ENCODE assay signal across 6 cellular contexts in genomic region chr16:23508589-23509440, GRCh38. TPM values are rescaled to one million over a fixed set of nuclear protein-coding genes. Genes with fewer than 3 reads are reported as not detected.
DNase-seq lines count a peak whose midpoint lies in the region; ATAC-seq lines count a peak whose summit lies in the region.

No MANE protein-coding gene starts in this region.

- no peak overlapping the region for H2AFZ ChIP-seq in mesenchymal stem cell (ENCODE audit: low read depth, low read length)

- peak overlapping the region; percentile 66 to 87 for H3K27ac Mint-ChIP-seq in activated naive CD4-positive, alpha-beta T cell treated with anti-CD3 and anti-CD28 coated beads, Interleukin-2, amount 50 U/mL, for 72 hours

- no peak overlapping the region for H4K91ac ChIP-seq in mesenchymal stem cell (ENCODE audit: low read length)

- no peak overlapping the region for H3K4ac ChIP-seq in mesenchymal stem cell (ENCODE audit: low read depth in 1 of 2, low read length in 2 of 2)

- no peaks in the 10 kb centered on the region for H3K9me3 ChIP-seq in mesenchymal stem cell (ENCODE audit: control insufficient read depth, low read length)

- no peak overlapping the region for H4K8ac ChIP-seq in mesenchymal stem cell (ENCODE audit: low read length)

- H3K4me1 ChIP-seq in mesenchymal stem cell (ENCODE audit: control insufficient read depth, insufficient read depth, low read depth, low read length) = peaks cover 36% of the 10 kb centered on the region

- H2BK5ac ChIP-seq in mesenchymal stem cell (ENCODE audit: low read depth, low read length, poor library complexity, severe bottlenecking) = no peak overlapping the region

- H3K36me3 Mint-ChIP-seq in activated naive CD4-positive, alpha-beta T cell treated with anti-CD3 and anti-CD28 coated beads, Interleukin-2, amount 50 U/mL, for 72 hours = peaks cover 15 to 16% of the 10 kb centered on the region in 2 donors

- H3K9me3 Mint-ChIP-seq in activated naive CD4-positive, alpha-beta T cell treated with anti-CD3 and anti-CD28 coated beads, Interleukin-2, amount 50 U/mL, for 72 hours = peaks cover 0 to 6% of the 10 kb centered on the region in 2 donors

- peak overlapping the region; percentile 6 to 86 for H3K23ac ChIP-seq in mesenchymal stem cell (ENCODE audit: low read length in 2 of 2)

- 21% methylated on average over 26 of the region's 28 CpGs for WGBS in mesenchymal stem cell

- H3K14ac ChIP-seq in mesenchymal stem cell (ENCODE audit: low read length in 2 of 2) = peak overlapping the region in 1 of 2 experiments; percentile 27

- no peaks in the 10 kb centered on the region for H3K36me3 ChIP-seq in mesenchymal stem cell (ENCODE audit: control insufficient read depth in 1 of 2, insufficient read depth in 2 of 2, low read depth in 1 of 2, low read length in 2 of 2)

- peaks cover 2% of the 10 kb centered on the region for H3K79me1 ChIP-seq in mesenchymal stem cell (replicated peaks; ENCODE audit: low read length, poor library complexity, severe bottlenecking)

- H3K18ac ChIP-seq in mesenchymal stem cell (ENCODE audit: low read depth in 1 of 2, low read length in 2 of 2) = peak overlapping the region; percentile 13 to 17

- peak overlapping the region; percentile 88 for H3K9ac ChIP-seq in mesenchymal stem cell (ENCODE audit: low read length)

- no peak overlapping the region for H2AK5ac ChIP-seq in mesenchymal stem cell (ENCODE audit: low read length, severe bottlenecking)

- H2BK15ac ChIP-seq in mesenchymal stem cell (ENCODE audit: low read depth, poor library complexity, severe bottlenecking) = no peak overlapping the region

- no peak for ATAC-seq in activated naive CD4-positive, alpha-beta T cell treated with anti-CD3 and anti-CD28 coated beads, Interleukin-2, amount 50 U/mL, for 72 hours
- no peak for ATAC-seq in HG03175 (IDR thresholded peaks at IDR 0.05; ENCODE audit: unreplicated experiment)

- H2BK12ac ChIP-seq in mesenchymal stem cell (ENCODE audit: low read length in 2 of 2) = no peak overlapping the region

- DNase-seq in HT-29 (ENCODE audit: low spot score) = peak; percentile 20
- no peak for DNase-seq in activated naive CD4-positive, alpha-beta T cell treated with anti-CD3 and anti-CD28 coated beads, Interleukin-2, amount 50 U/mL, for 72 hours (ENCODE audit: low spot score in 2 of 2)
- peak; percentile 46 for DNase-seq in mesenchymal stem cell
- no peak for DNase-seq in NCI-H1048 (lab: John Stamatoyannopoulos, UW)
- DNase-seq in NCI-H187 treated with DMSO at 0.1 percent for 48 hours (lab: John Stamatoyannopoulos, UW) = no peak

- H3K4me3 ChIP-seq in mesenchymal stem cell (ENCODE audit: insufficient read depth in 1 of 2, low read depth in 1 of 2, low read length in 2 of 2) = peak overlapping the region; percentile 64 to 86

- H2BK120ac ChIP-seq in mesenchymal stem cell (ENCODE audit: low read depth, low read length) = no peak overlapping the region

- H3K27ac ChIP-seq in mesenchymal stem cell (ENCODE audit: low read length, poor library complexity, severe bottlenecking) = no peak overlapping the region

- peak overlapping the region; percentile 77 for H3K4me2 ChIP-seq in mesenchymal stem cell (ENCODE audit: low read length, poor library complexity, severe bottlenecking)

- no peaks in the 10 kb centered on the region for H3K27me3 ChIP-seq in mesenchymal stem cell (ENCODE audit: control insufficient read depth in 1 of 2, insufficient read depth in 1 of 2, low read length in 2 of 2)

RNA-seq across cellular contexts. Expression of gene GGA2, which starts 1.5 kb away (rescaled TPM):
- total RNA-seq in HT-29 (2014; rRNA removed; shearing (Covaris generic)) = 25.9 and 45.9 TPM in 2 replicates
- 100 to 1,000 TPM in 1 of 2 donors, 10 to 100 TPM in 1; 83.4 to 120 TPM for total RNA-seq in activated naive CD4-positive, alpha-beta T cell treated with anti-CD3 and anti-CD28 coated beads, Interleukin-2, amount 50 U/mL, for 72 hours
- 22.6 TPM for polyA plus RNA-seq in mesenchymal stem cell (2013, experiment 1 of 2)
- 23.2 TPM for polyA plus RNA-seq in mesenchymal stem cell (2013, experiment 2 of 2)

RNA-seq across cellular contexts. Expression of gene EARS2, which starts 48.3 kb away (rescaled TPM):
- 64.7 and 83.3 TPM in 2 replicates for total RNA-seq in HT-29 (2014; rRNA removed; shearing (Covaris generic))
- total RNA-seq in activated naive CD4-positive, alpha-beta T cell treated with anti-CD3 and anti-CD28 coated beads, Interleukin-2, amount 50 U/mL, for 72 hours = 10 to 100 TPM; 22.9 to 30.6 TPM
- 9.8 TPM for polyA plus RNA-seq in mesenchymal stem cell (2013, experiment 1 of 2)
- 9.5 TPM for polyA plus RNA-seq in mesenchymal stem cell (2013, experiment 2 of 2)

RNA-seq across cellular contexts. Expression of gene UBFD1, which starts 48.7 kb away (rescaled TPM):
- 67.3 and 94.4 TPM in 2 replicates for total RNA-seq in HT-29 (2014; rRNA removed; shearing (Covaris generic))
- 10 to 100 TPM; 44.0 to 61.5 TPM for total RNA-seq in activated naive CD4-positive, alpha-beta T cell treated with anti-CD3 and anti-CD28 coated beads, Interleukin-2, amount 50 U/mL, for 72 hours
- polyA plus RNA-seq in mesenchymal stem cell (2013, experiment 1 of 2) = 28.8 TPM
- 30.8 TPM for polyA plus RNA-seq in mesenchymal stem cell (2013, experiment 2 of 2)

RNA-seq across cellular contexts. Expression of gene COG7, which starts 55.8 kb away (rescaled TPM):
- 17.5 and 18.3 TPM in 2 replicates for total RNA-seq in HT-29 (2014; rRNA removed; shearing (Covaris generic))
- total RNA-seq in activated naive CD4-positive, alpha-beta T cell treated with anti-CD3 and anti-CD28 coated beads, Interleukin-2, amount 50 U/mL, for 72 hours = 10 to 100 TPM; 24.4 to 30.1 TPM
- 14.8 TPM for polyA plus RNA-seq in mesenchymal stem cell (2013, experiment 1 of 2)
- polyA plus RNA-seq in mesenchymal stem cell (2013, experiment 2 of 2) = 12.9 TPM

Comparison
In these comparisons a context has a peak if more than half of its experiments do, and no peak if none do; other contexts are left out.
1. DNase-seq: peak in HT-29 (single experiment) and mesenchymal stem cell (single experiment); none in activated naive CD4-positive, alpha-beta T cell treated with anti-CD3 and anti-CD28 coated beads, Interleukin-2, amount 50 U/mL, for 72 hours (0 of 2), NCI-H1048 (single experiment) and NCI-H187 treated with DMSO at 0.1 percent for 48 hours (single experiment).